In genomic region chr20:21615617-21616080, GRCh38 we compare ENCODE assay signal across 8 cellular contexts.
DNase-seq lines count a peak whose midpoint lies in the region; ATAC-seq and TF ChIP-seq lines count a peak whose summit lies in the region.

No MANE protein-coding gene starts in this region.

- H3K4me1 Mint-ChIP-seq in activated T-helper 2 cell treated with anti-CD3 and anti-CD28 coated beads, Interferon-gamma antibody, Interleukin-2, Interleukin-4, amounts not matched to agents 10 μg/mL and 5 μg/mL and 100 μg/mL, durations not matched to agents 14 hours and 24 hours and 36 hours (ENCODE audit: low read depth), result peaks cover 5% of the 10 kb centered on the region

- TF ChIP-seq EP300 in gastroesophageal sphincter (IDR thresholded peaks at IDR 0.05), result no peak

- TF ChIP-seq POLR2A in gastroesophageal sphincter (IDR thresholded peaks at IDR 0.05), result no peak

- H3K4me1 ChIP-seq in A673 (ENCODE audit: insufficient read depth, low read length, poor library complexity, severe bottlenecking), result peaks cover 32% of the 10 kb centered on the region
- H3K4me1 ChIP-seq in OCI-LY7 (ENCODE audit: insufficient read depth, low read length, poor library complexity, severe bottlenecking), result peaks cover 8% of the 10 kb centered on the region
- no peaks in the 10 kb centered on the region for H3K4me1 ChIP-seq in gastroesophageal sphincter

- H3K9me3 ChIP-seq in A673 (ENCODE audit: low read depth, low read length, poor library complexity, severe bottlenecking) (no peaks in the 10 kb centered on the region), OCI-LY7 (ENCODE audit: low read length) (no peaks in the 10 kb centered on the region), gastroesophageal sphincter (no peaks in the 10 kb centered on the region)

- ATAC-seq in HG03520 (IDR thresholded peaks at IDR 0.05; ENCODE audit: unreplicated experiment) (peak; percentile 66), gastroesophageal sphincter (peak; percentile 39), HG02763 (IDR thresholded peaks at IDR 0.05; ENCODE audit: unreplicated experiment) (no peak)

- H3K27me3 ChIP-seq in A673 (replicated peaks; ENCODE audit: insufficient read depth, low read depth, low read length, poor library complexity) (no peaks in the 10 kb centered on the region), gastroesophageal sphincter (peaks cover 34% of the 10 kb centered on the region)

- H3K4me3 Mint-ChIP-seq in activated T-helper 2 cell treated with anti-CD3 and anti-CD28 coated beads, Interferon-gamma antibody, Interleukin-2, Interleukin-4, amounts not matched to agents 10 μg/mL and 5 μg/mL and 100 μg/mL, durations not matched to agents 14 hours and 24 hours and 36 hours (ENCODE audit: low read depth), result no peak overlapping the region

- no peak overlapping the region for H3K4me2 ChIP-seq in OCI-LY7 (ENCODE audit: low read length)

- H3K27ac ChIP-seq in A673 (ENCODE audit: low read depth, low read length, poor library complexity, severe bottlenecking), result peak overlapping the region; percentile 64
- no peak overlapping the region for H3K27ac ChIP-seq in OCI-LY7 (ENCODE audit: low read depth, low read length, poor library complexity, severe bottlenecking)
- no peak overlapping the region for H3K27ac ChIP-seq in gastroesophageal sphincter

- no peaks in the 10 kb centered on the region for H4K20me1 ChIP-seq in OCI-LY7 (ENCODE audit: insufficient read depth, low read length)

- H3K27me3 Mint-ChIP-seq in activated T-helper 2 cell treated with anti-CD3 and anti-CD28 coated beads, Interferon-gamma antibody, Interleukin-2, Interleukin-4, amounts not matched to agents 10 μg/mL and 5 μg/mL and 100 μg/mL, durations not matched to agents 14 hours and 24 hours and 36 hours (ENCODE audit: low read depth), result peaks cover 2% of the 10 kb centered on the region

- 37 to 49% methylated on average over 7 to 10 of the region's 10 CpGs for WGBS in gastroesophageal sphincter (ENCODE audit: low coverage in 1 of 2), 2 donors

- no peaks in the 10 kb centered on the region for H3K79me2 ChIP-seq in OCI-LY7 (ENCODE audit: insufficient read depth, low read depth, low read length)

- DNase-seq in A673 (ENCODE audit: low spot score), result peak; percentile 87
- peak; percentile 71 for DNase-seq in OCI-LY7 (ENCODE audit: low spot score)
- DNase-seq in activated T-helper 2 cell treated with anti-CD3 and anti-CD28 coated beads, Interferon-gamma antibody, Interleukin-2, Interleukin-4, amounts not matched to agents 10 μg/mL and 5 μg/mL and 100 μg/mL, durations not matched to agents 14 hours and 24 hours and 36 hours (ENCODE audit: low spot score), result peak; percentile 23
- peak; percentile 88 for DNase-seq in putamen (ENCODE audit: low spot score)

- no peaks in the 10 kb centered on the region for H3K9me2 ChIP-seq in OCI-LY7 (ENCODE audit: insufficient read depth, low read length)

- H3K36me3 ChIP-seq in A673 (ENCODE audit: insufficient read depth, low read length, poor library complexity, severe bottlenecking) (no peaks in the 10 kb centered on the region), OCI-LY7 (ENCODE audit: insufficient read depth, low read length) (no peaks in the 10 kb centered on the region), gastroesophageal sphincter (no peaks in the 10 kb centered on the region)

- no peaks in the 10 kb centered on the region for H3K9me3 Mint-ChIP-seq in activated T-helper 2 cell treated with anti-CD3 and anti-CD28 coated beads, Interferon-gamma antibody, Interleukin-2, Interleukin-4, amounts not matched to agents 10 μg/mL and 5 μg/mL and 100 μg/mL, durations not matched to agents 14 hours and 24 hours and 36 hours

- H3K4me3 ChIP-seq in A673 (ENCODE audit: low read depth, low read length, poor library complexity, severe bottlenecking), result no peak overlapping the region
- H3K4me3 ChIP-seq in GM12875 (ENCODE audit: low read depth, low read length), result no peak overlapping the region
- no peak overlapping the region for H3K4me3 ChIP-seq in OCI-LY7 (ENCODE audit: low read depth, low read length, poor library complexity, severe bottlenecking)
- H3K4me3 ChIP-seq in gastroesophageal sphincter, result no peak overlapping the region

- POLR2A ChIA-PET in A673 (lab: Charles Lee; ENCODE audit: low non-redundant PET), result interaction anchor here (1.1 kb wide), 1 partner anchor 39 kb away, joined by 10 read pairs; no protein-coding TSS in a partner anchor
- POLR2A ChIA-PET in OCI-LY7 (lab: Charles Lee), result interaction anchor here (0.5 to 2.3 kb wide), 5 partner anchors 13 to 963 kb away, joined by 3 to 11 read pairs (median 3); no protein-coding TSS in a partner anchor

- intact Hi-C loops in A673 (cut with micrococcal nuclease; ENCODE audit: unreplicated experiment) (loop anchor here (1.0 to 10.0 kb wide), 5 partner anchors 39 to 778 kb away; no protein-coding TSS in a partner anchor), OCI-LY7 (cut with micrococcal nuclease; ENCODE audit: unreplicated experiment) (loop anchor here (1.0 to 5.0 kb wide), 3 partner anchors 43 to 379 kb away; no protein-coding TSS in a partner anchor)
- intact Hi-C loops in activated T-helper 2 cell treated with anti-CD3 and anti-CD28 coated beads, Interferon-gamma antibody, Interleukin-2, Interleukin-4, amounts not matched to agents 10 μg/mL and 5 μg/mL and 100 μg/mL, durations not matched to agents 14 hours and 24 hours and 36 hours (cut with micrococcal nuclease), result no loop called here

- TF ChIP-seq CTCF in A673 (conservative IDR thresholded peaks at IDR 0.05; ENCODE audit: low read depth, low read length) (peak; percentile 98), GM12875 (IDR thresholded peaks at IDR 0.05; ENCODE audit: borderline replicate concordance, insufficient read depth, low read depth, low read length) (peak; percentile 91), OCI-LY7 (conservative IDR thresholded peaks at IDR 0.05; ENCODE audit: low read length) (peak; percentile 94), gastroesophageal sphincter (IDR thresholded peaks at IDR 0.05) (peak in 2 of 4 experiments; percentile 18 to 63)

- TSS peak; percentile 65 for BruUV-seq in A673 (replicated peaks; lab: Mats Ljungman, UMichigan)
- no TSS peak for BruUV-seq in OCI-LY7 (replicated peaks; lab: Mats Ljungman, UMichigan)

- H3K27ac Mint-ChIP-seq in activated T-helper 2 cell treated with anti-CD3 and anti-CD28 coated beads, Interferon-gamma antibody, Interleukin-2, Interleukin-4, amounts not matched to agents 10 μg/mL and 5 μg/mL and 100 μg/mL, durations not matched to agents 14 hours and 24 hours and 36 hours, result no peak overlapping the region

- no peak overlapping the region for H2AFZ ChIP-seq in OCI-LY7 (ENCODE audit: low read length)

- no peaks in the 10 kb centered on the region for H3K36me3 Mint-ChIP-seq in activated T-helper 2 cell treated with anti-CD3 and anti-CD28 coated beads, Interferon-gamma antibody, Interleukin-2, Interleukin-4, amounts not matched to agents 10 μg/mL and 5 μg/mL and 100 μg/mL, durations not matched to agents 14 hours and 24 hours and 36 hours (ENCODE audit: low read depth)

- CTCF ChIA-PET in A673 (lab: Charles Lee), result interaction anchor here (0.6 to 2.2 kb wide), 15 partner anchors 32 to 1729 kb away, joined by 3 to 16 read pairs (median 4); no protein-coding TSS in a partner anchor
- CTCF ChIA-PET in OCI-LY7 (lab: Charles Lee; ENCODE audit: unreplicated experiment), result interaction anchor here (0.6 to 1.4 kb wide), 2 partner anchors 86 to 428 kb away, joined by 3 to 4 read pairs; no protein-coding TSS in a partner anchor

Comparison
In these comparisons a context has a peak if more than half of its experiments do, and no peak if none do; other contexts are left out.
1. DNase-seq: peak in every context shown above with its lines; median percentile 88 in putamen; 87 in A673; 71 in OCI-LY7; 23 in activated T-helper 2 cell treated with anti-CD3 and anti-CD28 coated beads, Interferon-gamma antibody, Interleukin-2, Interleukin-4, amounts not matched to agents 10 μg/mL and 5 μg/mL and 100 μg/mL, durations not matched to agents 14 hours and 24 hours and 36 hours.